In the genomic region with DNA sequence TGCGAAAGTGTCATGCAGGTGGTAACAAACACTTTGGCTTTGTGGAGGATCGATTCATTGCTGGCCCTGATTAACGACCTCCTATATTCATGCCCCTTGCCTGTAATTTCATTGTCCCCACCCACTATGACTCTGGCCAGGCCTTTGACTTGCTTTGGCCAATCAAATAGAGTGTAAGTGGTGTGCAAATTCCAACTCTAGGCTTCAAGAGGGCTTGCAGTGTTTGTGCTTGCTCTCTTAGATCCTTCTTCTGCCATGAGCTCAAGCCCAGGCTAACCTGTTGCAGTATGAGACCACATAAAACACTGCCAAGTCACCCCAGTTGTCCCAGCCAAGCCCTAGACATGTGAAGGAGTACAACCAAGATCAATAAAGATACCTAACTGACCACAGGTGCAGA, we compare ENCODE assay signal across 31 cellular contexts.
"Had no signal": no experiment of that assay in that cellular context is flagged by ENCODE, and none has a peak within 500 bp of the region (broad histone marks: within the 10 kb centered on the region; RNA-seq: fewer than 3 reads in every experiment).

No MANE protein-coding gene starts in this region.

- H3K4me3 ChIP-seq: body of pancreas, heart left ventricle had no signal

- H3K4me1 ChIP-seq: body of pancreas had no signal

- H3K9me3 ChIP-seq: body of pancreas, heart left ventricle had no signal

- H3K27ac Mint-ChIP-seq: activated B cell treated with CpG ODN at 0.5 μM for 24 hours; activated CD8-positive, alpha-beta T cell treated with anti-CD3 and anti-CD28 coated beads for 36 hours; activated naive CD8-positive, alpha-beta T cell; activated T-helper 17 cell treated with anti-CD3 and anti-CD28 coated beads, Interleukin-2, amount 50 U/mL, for 72 hours; T-helper 17 cell; T-helper 2 cell treated with Interferon-gamma antibody and Interleukin-4, amounts not matched to agents 5 μg/mL and 100 μg/mL, for 36 hours had no signal

- DNase-seq: activated B cell treated with CpG ODN at 0.5 μM for 24 hours; activated CD4-positive, alpha-beta T cell treated with anti-CD3 and anti-CD28 coated beads for 48 hours; activated CD4-positive, alpha-beta T cell treated with anti-CD3 and anti-CD28 coated beads, Interleukin-2, amount 50 U/mL, for 1 hour; activated CD4-positive, alpha-beta T cell treated with anti-CD3 and anti-CD28 coated beads, Interleukin-2, amount 50 U/mL, for 48 hours; activated CD8-positive, alpha-beta memory T cell treated with anti-CD3 and anti-CD28 coated beads for 24 hours; activated CD8-positive, alpha-beta T cell treated with anti-CD3 and anti-CD28 coated beads for 36 hours; activated effector memory CD4-positive, alpha-beta T cell treated with Interleukin-2 at 50 U/mL for 16 hours; activated gamma-delta T cell treated with Interleukin-2 at 50 U/mL for 16 hours; activated naive CD4-positive, alpha-beta T cell treated with anti-CD3 and anti-CD28 coated beads, Interleukin-2, amount 50 U/mL, for 16 hours; activated naive CD4-positive, alpha-beta T cell treated with Interleukin-2 at 50 U/mL for 16 hours; activated T-cell treated with anti-CD3 and anti-CD28 coated beads, Interleukin-2, amount 50 U/mL, for 4 hours; amniotic stem cell; anterior cingulate cortex; body of pancreas; cortex of kidney; dermis blood vessel endothelial cell; effector CD4-positive, alpha-beta T cell; foreskin fibroblast; glutamatergic neuron; heart left ventricle; T-helper 1 cell; T-helper 17 cell; T1000 had no signal

- H3K4me3 Mint-ChIP-seq: activated B cell treated with CpG ODN at 0.5 μM for 24 hours; activated CD8-positive, alpha-beta T cell treated with anti-CD3 and anti-CD28 coated beads for 36 hours; activated naive CD8-positive, alpha-beta T cell; activated T-cell treated with anti-CD3 and anti-CD28 coated beads, Interleukin-2, amount 50 U/mL, for 4 hours; activated T-helper 17 cell treated with anti-CD3 and anti-CD28 coated beads, Interleukin-2, amount 50 U/mL, for 72 hours; T-helper 17 cell; T-helper 2 cell treated with Interferon-gamma antibody and Interleukin-4, amounts not matched to agents 5 μg/mL and 100 μg/mL, for 36 hours had no signal

- H3K36me3 Mint-ChIP-seq: activated naive CD8-positive, alpha-beta T cell had no signal

- H3K27me3 ChIP-seq: body of pancreas, heart left ventricle had no signal

- H3K36me3 ChIP-seq: heart left ventricle, WERI-Rb-1 had no signal

- ATAC-seq: activated CD4-positive, CD25-positive, alpha-beta regulatory T cell treated with anti-CD3 and anti-CD28 coated beads, Interleukin-2, amount 50 U/mL, for 24 hours; activated CD8-positive, alpha-beta T cell treated with anti-CD3 and anti-CD28 coated beads for 36 hours; activated T-cell treated with anti-CD3 and anti-CD28 coated beads, Interleukin-2, amount 50 U/mL, for 4 hours; activated T-helper 17 cell treated with anti-CD3 and anti-CD28 coated beads, Interleukin-2, amount 50 U/mL, for 72 hours; body of pancreas; esophagus mucosa; heart left ventricle; T-helper 17 cell had no signal

- H3K27ac ChIP-seq: body of pancreas, heart left ventricle, WERI-Rb-1 had no signal

- H3K9me3 Mint-ChIP-seq: activated B cell treated with CpG ODN at 0.5 μM for 24 hours; activated CD8-positive, alpha-beta T cell treated with anti-CD3 and anti-CD28 coated beads for 36 hours; activated T-cell treated with anti-CD3 and anti-CD28 coated beads, Interleukin-2, amount 50 U/mL, for 4 hours; activated T-helper 17 cell treated with anti-CD3 and anti-CD28 coated beads, Interleukin-2, amount 50 U/mL, for 72 hours; T-helper 2 cell treated with Interferon-gamma antibody and Interleukin-4, amounts not matched to agents 5 μg/mL and 100 μg/mL, for 36 hours had no signal

- H3K4me1 Mint-ChIP-seq: activated B cell treated with CpG ODN at 0.5 μM for 24 hours; activated T-helper 17 cell treated with anti-CD3 and anti-CD28 coated beads, Interleukin-2, amount 50 U/mL, for 72 hours; T-helper 17 cell had no signal

- FAIRE-seq: colon, frontal cortex had no signal
